ENCODE assay signal across 17 cellular contexts in genomic region chr2:189516546-189516945, GRCh38.
"Had no signal": no experiment of that assay in that cellular context is flagged by ENCODE, and none has a peak within 500 bp of the region (broad histone marks: within the 10 kb centered on the region; RNA-seq: fewer than 3 reads in every experiment).

No MANE protein-coding gene starts in this region.

- H3K4me1 ChIP-seq: breast epithelium had no signal

- DNase-seq: activated CD4-positive, alpha-beta memory T cell treated with anti-CD3 and anti-CD28 coated beads, Interleukin-2, amount 10 ng/mL, durations not matched to agents 7 days and 5 days; activated CD4-positive, alpha-beta T cell treated with anti-CD3 and anti-CD28 coated beads for 36 hours; activated CD8-positive, alpha-beta memory T cell treated with anti-CD3 and anti-CD28 coated beads, Interleukin-2, amount 50 U/mL, for 4 hours; activated naive CD8-positive, alpha-beta T cell treated with anti-CD3 and anti-CD28 coated beads, Interleukin-2, amount 10 ng/mL, durations not matched to agents 7 days and 5 days; anterior cingulate cortex; dorsolateral prefrontal cortex; foreskin fibroblast; glutamatergic neuron; left cardiac atrium; midbrain; naive B cell; retina; thyroid gland; WERI-Rb-1 had no signal

- H3K27ac ChIP-seq: breast epithelium, esophagus muscularis mucosa, thyroid gland, WERI-Rb-1 had no signal

- ATAC-seq: activated CD4-positive, alpha-beta T cell treated with anti-CD3 and anti-CD28 coated beads for 36 hours had no signal

- H3K9me3 ChIP-seq: breast epithelium, esophagus muscularis mucosa, thyroid gland had no signal

- H3K27me3 ChIP-seq: breast epithelium, dorsolateral prefrontal cortex, esophagus muscularis mucosa, thyroid gland had no signal

- H3K4me3 ChIP-seq: breast epithelium, dorsolateral prefrontal cortex, esophagus muscularis mucosa, lung, thyroid gland had no signal

- H3K36me3 ChIP-seq: breast epithelium, esophagus muscularis mucosa, thyroid gland, WERI-Rb-1 had no signal
